In genomic region chr5:151906246-151906645, GRCh38 we compare ENCODE assay signal across 25 cellular contexts. TPM values are rescaled to one million over a fixed set of nuclear protein-coding genes. Genes with fewer than 3 reads are reported as not detected.
DNase-seq lines count a peak whose midpoint lies in the region; ATAC-seq and TF ChIP-seq lines count a peak whose summit lies in the region.
"Had no signal": no experiment of that assay in that cellular context is flagged by ENCODE, and none has a peak within 500 bp of the region (broad histone marks: within the 10 kb centered on the region; RNA-seq: fewer than 3 reads in every experiment).

No MANE protein-coding gene starts in this region.

- DNase-seq in NCI-H1417 (lab: John Stamatoyannopoulos, UW), result peak in 2 of 3 experiments; percentile 13 to 67
- no peak for DNase-seq in NCI-H1417 treated with DMSO at 0.1 percent for 48 hours (lab: John Stamatoyannopoulos, UW)
- DNase-seq in NCI-H2029 treated with DMSO at 0.1 percent for 48 hours (lab: John Stamatoyannopoulos, UW), result peak; percentile 6
- DNase-seq in astrocyte of the cerebellum (ENCODE audit: low read depth), result peak; percentile 36
- peak; percentile 95 for DNase-seq in renal cortical epithelial cell (ENCODE audit: low read depth)
- no peak for DNase-seq in activated T-cell treated with anti-CD3 and anti-CD28 coated beads, Interleukin-2, amount 50 U/mL, for 48 hours
- DNase-seq: activated B cell treated with CpG ODN at 0.5 μM for 24 hours; activated CD4-positive, alpha-beta memory T cell treated with anti-CD3 and anti-CD28 coated beads for 36 hours; activated T-cell treated with anti-CD3 and anti-CD28 coated beads for 4 hours; adrenal gland; central memory CD4-positive, alpha-beta T cell; H7; mesenchymal stem cell; naive thymus-derived CD4-positive, alpha-beta T cell; NCI-H1092; NCI-H2107; Peyer's patch; sigmoid colon; T-helper 9 cell; testis had no signal

- in situ Hi-C loops in astrocyte of the cerebellum (cut with HindIII; ENCODE audit: low sequenced_read_pairs), result no loop called here

- TF ChIP-seq CTCF in astrocyte of the cerebellum (IDR thresholded peaks at IDR 0.05; ENCODE audit: low read depth, low read length, missing control alignments), result no peak

- ATAC-seq in GM18517 (IDR thresholded peaks at IDR 0.05; ENCODE audit: unreplicated experiment), result no peak
- no peak for ATAC-seq in HG03354 (IDR thresholded peaks at IDR 0.05; ENCODE audit: poor library complexity, severe bottlenecking, unreplicated experiment)
- ATAC-seq: A549; naive thymus-derived CD4-positive, alpha-beta T cell; stimulated activated effector memory CD8-positive, alpha-beta T cell treated with anti-CD3 and anti-CD28 coated beads, Interleukin-12 subunit alpha, Interleukin-12 subunit beta, amount 100 ng/mL, for 72 hours had no signal

- H3K4me3 ChIP-seq in astrocyte of the cerebellum (ENCODE audit: low read depth, low read length), result no peak overlapping the region
- H3K4me3 ChIP-seq: A549, adrenal gland, BLaER1, Peyer's patch, sigmoid colon, testis had no signal

RNA-seq across cellular contexts. Expression of gene GLRA1, which starts 18.4 kb away (rescaled TPM):
- total RNA-seq in renal cortical epithelial cell, result not detected in 2 replicates
- total RNA-seq: activated B cell treated with CpG ODN at 0.5 μM for 24 hours; activated CD4-positive, alpha-beta memory T cell treated with anti-CD3 and anti-CD28 coated beads for 36 hours; H7; naive thymus-derived CD4-positive, alpha-beta T cell; Peyer's patch; sigmoid colon; testis had no signal

Comparison
In these comparisons a context has a peak if more than half of its experiments do, and no peak if none do; other contexts are left out.
1. DNase-seq: peak in NCI-H1417 (2 of 3), NCI-H2029 treated with DMSO at 0.1 percent for 48 hours (single experiment), astrocyte of the cerebellum (single experiment) and renal cortical epithelial cell (single experiment); none in NCI-H1417 treated with DMSO at 0.1 percent for 48 hours (single experiment) and activated T-cell treated with anti-CD3 and anti-CD28 coated beads, Interleukin-2, amount 50 U/mL, for 48 hours (0 of 2).